25 cellular contexts compared by ENCODE assay signal in genomic region chr5:133242221-133242835, GRCh38.
DNase-seq lines count a peak whose midpoint lies in the region; ATAC-seq, FAIRE-seq and TF ChIP-seq lines count a peak whose summit lies in the region.
"Had no signal": no experiment of that assay in that cellular context is flagged by ENCODE, and none has a peak within 500 bp of the region (broad histone marks: within the 10 kb centered on the region; RNA-seq: fewer than 3 reads in every experiment).

No MANE protein-coding gene starts in this region.

- H3K9me3 ChIP-seq in CD8-positive, alpha-beta memory T cell (ENCODE audit: low read length), result no peaks in the 10 kb centered on the region
- H3K9me3 ChIP-seq: esophagus muscularis mucosa had no signal

- peaks cover 0 to 10% (median 2%) of the 10 kb centered on the region in 3 donors for H3K4me1 Mint-ChIP-seq in CD8-positive, alpha-beta memory T cell
- H3K4me1 Mint-ChIP-seq: central memory CD8-positive, alpha-beta T cell had no signal

- peak overlapping the region; percentile 21 for H3K27ac ChIP-seq in cingulate gyrus (ENCODE audit: low read depth, low read length)
- no peak overlapping the region for H3K27ac ChIP-seq in CD8-positive, alpha-beta memory T cell (ENCODE audit: low read depth, low read length)
- H3K27ac ChIP-seq: esophagus muscularis mucosa, neural progenitor cell had no signal

- no peak for TF ChIP-seq CTCF in GM10266 (IDR thresholded peaks at IDR 0.05; ENCODE audit: control insufficient read depth, insufficient read depth, low read depth, missing control alignments)

- H3K27ac Mint-ChIP-seq in CD8-positive, alpha-beta memory T cell, result no peak overlapping the region
- H3K27ac Mint-ChIP-seq: neural progenitor cell; T-helper 1 cell treated with Interleukin-12 subunit alpha and Interleukin-12 subunit beta and Interleukin-4 antibody, amounts not matched to agents 30 μg/mL and 1 μg/mL, for 36 hours had no signal

- H3K4me3 Mint-ChIP-seq in CD8-positive, alpha-beta memory T cell, result no peak overlapping the region
- H3K4me3 Mint-ChIP-seq: central memory CD8-positive, alpha-beta T cell; neural progenitor cell; T-helper 1 cell treated with Interleukin-12 subunit alpha and Interleukin-12 subunit beta and Interleukin-4 antibody, amounts not matched to agents 30 μg/mL and 1 μg/mL, for 36 hours had no signal

- ATAC-seq in HG03354 (IDR thresholded peaks at IDR 0.05; ENCODE audit: poor library complexity, severe bottlenecking, unreplicated experiment) (peak; percentile 29), HG03457 (IDR thresholded peaks at IDR 0.05; ENCODE audit: unreplicated experiment) (no peak)
- ATAC-seq: left colon had no signal

- no peak for FAIRE-seq in GM19239 (lab: Jason Lieb, UNC)

- no peaks in the 10 kb centered on the region for H3K27me3 ChIP-seq in CD8-positive, alpha-beta memory T cell (ENCODE audit: insufficient read depth, low read length, poor library complexity, severe bottlenecking)
- H3K27me3 ChIP-seq: esophagus muscularis mucosa, neural progenitor cell had no signal

- H3K36me3 Mint-ChIP-seq in CD8-positive, alpha-beta memory T cell, result no peaks in the 10 kb centered on the region
- H3K36me3 Mint-ChIP-seq: neural progenitor cell had no signal

- H3K36me3 ChIP-seq in CD8-positive, alpha-beta memory T cell (ENCODE audit: insufficient read depth, low read length), result no peaks in the 10 kb centered on the region
- H3K36me3 ChIP-seq: esophagus muscularis mucosa, neural progenitor cell had no signal

- CTCF ChIA-PET in CD8-positive, alpha-beta memory T cell (lab: Charles Lee), result no interaction called here

- no peaks in the 10 kb centered on the region for H3K9me3 Mint-ChIP-seq in CD8-positive, alpha-beta memory T cell
- H3K9me3 Mint-ChIP-seq: central memory CD8-positive, alpha-beta T cell; T-helper 1 cell treated with Interleukin-12 subunit alpha and Interleukin-12 subunit beta and Interleukin-4 antibody, amounts not matched to agents 30 μg/mL and 1 μg/mL, for 36 hours had no signal

- peaks cover 5 to 7% of the 10 kb centered on the region in 2 donors for H3K27me3 Mint-ChIP-seq in CD8-positive, alpha-beta memory T cell

- H3K4me1 ChIP-seq in CD8-positive, alpha-beta memory T cell (ENCODE audit: insufficient read depth, low read length), result no peaks in the 10 kb centered on the region
- H3K4me1 ChIP-seq: esophagus muscularis mucosa, neural progenitor cell had no signal

- POLR2A ChIA-PET in CD8-positive, alpha-beta memory T cell (lab: Charles Lee), result no interaction called here

- DNase-seq in GM10266 (ENCODE audit: extremely low spot score), result peak; percentile 73
- DNase-seq in GM19239 (ENCODE audit: insufficient read length, low spot score), result peak; percentile 28
- no peak for DNase-seq in CD8-positive, alpha-beta memory T cell
- no peak for DNase-seq in SKM-1 treated with dmso at 0.1 percent for 144 hours (lab: John Stamatoyannopoulos, UW; ENCODE audit: unreplicated experiment)
- DNase-seq: activated CD4-positive, alpha-beta T cell treated with anti-CD3 and anti-CD28 coated beads, Interleukin-2, amount 50 U/mL, for 1 hour; activated CD8-positive, alpha-beta memory T cell treated with anti-CD3 and anti-CD28 coated beads, Interleukin-2, amount 50 U/mL, for 48 hours; activated effector memory CD4-positive, alpha-beta T cell treated with anti-CD3 and anti-CD28 coated beads, Interleukin-2, amount 50 U/mL, for 16 hours; anterior cingulate cortex; COR-L47; effector memory CD4-positive, alpha-beta T cell; left colon; midbrain; NCI-H1417 treated with DMSO at 0.1 percent for 48 hours; NCI-H526 treated with DMSO at 0.1 percent for 48 hours; OCI-M1; SIG-M5; stimulated activated CD8-positive, alpha-beta memory T cell treated with anti-CD3 and anti-CD28 coated beads, Interleukin-4, amount 100 ng/mL, for 48 hours had no signal

- H3K4me3 ChIP-seq in CD8-positive, alpha-beta memory T cell (ENCODE audit: low read length), result no peak overlapping the region
- H3K4me3 ChIP-seq: esophagus muscularis mucosa, neural progenitor cell, smooth muscle cell had no signal

Comparison
In these comparisons a context has a peak if more than half of its experiments do, and no peak if none do; other contexts are left out.
1. DNase-seq: peak in GM10266 (single experiment) and GM19239 (single experiment); none in CD8-positive, alpha-beta memory T cell (0 of 5) and SKM-1 treated with dmso at 0.1 percent for 144 hours (single experiment).